Comparison of ENCODE assay signal across 18 cellular contexts in the genomic region with DNA sequence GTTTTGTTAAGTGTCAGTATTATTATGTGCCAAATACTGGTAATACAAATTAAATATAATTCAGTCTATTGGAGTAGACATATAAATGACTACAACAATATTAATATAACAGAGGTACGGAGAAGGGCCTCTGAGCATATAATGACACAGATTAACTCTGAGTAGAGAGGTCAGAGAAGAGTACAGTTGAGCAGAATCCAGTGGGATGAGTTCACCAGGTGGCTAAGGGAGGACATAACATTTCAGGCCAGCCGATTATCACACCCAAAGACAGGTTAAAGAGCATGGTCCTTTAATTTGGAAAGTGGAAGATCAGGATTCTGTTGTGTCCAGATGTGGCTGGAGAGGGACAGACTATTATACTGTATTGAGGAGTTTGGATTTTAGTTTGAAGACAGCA. TPM values are rescaled to one million over a fixed set of nuclear protein-coding genes. Genes with fewer than 3 reads are reported as not detected.
DNase-seq lines count a peak whose midpoint lies in the region; ATAC-seq and TF ChIP-seq lines count a peak whose summit lies in the region.
"Had no signal": no experiment of that assay in that cellular context is flagged by ENCODE, and none has a peak within 500 bp of the region (broad histone marks: within the 10 kb centered on the region; RNA-seq: fewer than 3 reads in every experiment).

No MANE protein-coding gene starts in this region.

- H3K4me3 ChIP-seq in hepatocyte, result no peak overlapping the region

- POLR2A ChIA-PET in activated CD4-positive, alpha-beta T cell treated with anti-CD3 and anti-CD28 coated beads for 36 hours (lab: Charles Lee), result no interaction called here
- POLR2A ChIA-PET in T-cell (lab: Charles Lee), result no interaction called here

- DNase-seq in activated CD4-positive, alpha-beta T cell treated with anti-CD3 and anti-CD28 coated beads for 36 hours, result no peak
- DNase-seq in activated CD4-positive, alpha-beta T cell treated with anti-CD3 and anti-CD28 coated beads, Interleukin-2, amount 50 U/mL, for 4 hours, result no peak
- DNase-seq in T-helper 17 cell (no peak), hepatocyte (ENCODE audit: low spot score) (no peak), NCI-H2196 treated with DMSO at 0.1 percent for 48 hours (lab: John Stamatoyannopoulos, UW; ENCODE audit: unreplicated experiment) (no peak), NCI-H187 (lab: John Stamatoyannopoulos, UW) (no peak), T-cell (no peak)
- DNase-seq in natural killer cell treated with Interleukin-12 subunit alpha and Interleukin-12 subunit beta and Interleukin-15 and Interleukin-18, amount 100 ng/mL, for 72 hours (ENCODE audit: low spot score), result no peak
- DNase-seq: C1 segment of cervical spinal cord; DMS79; HCEC 1CT; NCI-H1436 treated with DMSO at 0.1 percent for 48 hours; NCI-H226; NCI-H526 treated with DMSO at 0.1 percent for 48 hours; NK-92 treated with Interleukin-12 subunit alpha and Interleukin-12 subunit beta, amount 100 ng/mL, for 24 hours; OCI-M1 had no signal

- peak overlapping the region; percentile 49 for H3K27ac ChIP-seq in hepatocyte
- H3K27ac ChIP-seq: 22Rv1, RWPE1 had no signal

- no peak overlapping the region for H2AFZ ChIP-seq in hepatocyte

- peak overlapping the region; percentile 23 for H3K4me2 ChIP-seq in hepatocyte

- H3K9me3 Mint-ChIP-seq in activated CD4-positive, alpha-beta T cell treated with anti-CD3 and anti-CD28 coated beads for 36 hours (ENCODE audit: low read depth), result no peaks in the 10 kb centered on the region
- no peaks in the 10 kb centered on the region for H3K9me3 Mint-ChIP-seq in natural killer cell treated with Interleukin-12 subunit alpha and Interleukin-12 subunit beta and Interleukin-15 and Interleukin-18, amount 100 ng/mL, for 72 hours
- no peaks in the 10 kb centered on the region for H3K9me3 Mint-ChIP-seq in T-cell

- CTCF ChIA-PET in activated CD4-positive, alpha-beta T cell treated with anti-CD3 and anti-CD28 coated beads for 36 hours (lab: Charles Lee), result interaction anchor here (2.5 to 7.0 kb wide), 3 partner anchors 10 to 132 kb away, joined by 10 to 62 read pairs (median 56); no protein-coding TSS in a partner anchor
- CTCF ChIA-PET in T-cell (lab: Charles Lee), result no interaction called here

- H3K27me3 Mint-ChIP-seq in activated CD4-positive, alpha-beta T cell treated with anti-CD3 and anti-CD28 coated beads for 36 hours, result no peaks in the 10 kb centered on the region
- H3K27me3 Mint-ChIP-seq in T-helper 17 cell (no peaks in the 10 kb centered on the region), T-cell (no peaks in the 10 kb centered on the region)
- H3K27me3 Mint-ChIP-seq in natural killer cell treated with Interleukin-12 subunit alpha and Interleukin-12 subunit beta and Interleukin-15 and Interleukin-18, amount 100 ng/mL, for 72 hours, result no peaks in the 10 kb centered on the region

- peaks cover 99% of the 10 kb centered on the region for H3K79me2 ChIP-seq in hepatocyte

- H4K20me1 ChIP-seq in hepatocyte (ENCODE audit: insufficient read depth, poor library complexity, severe bottlenecking), result peaks cover 50% of the 10 kb centered on the region

- 94% methylated on average over 2 of the region's 2 CpGs for WGBS in hepatocyte (ENCODE audit: low lambda C conversion rate, missing lambda C conversion rate)

- intact Hi-C loops in activated CD4-positive, alpha-beta T cell treated with anti-CD3 and anti-CD28 coated beads for 36 hours (cut with DNase I, micrococcal nuclease), result no loop called here

- no peaks in the 10 kb centered on the region for H3K9me3 ChIP-seq in T-helper 17 cell (ENCODE audit: control insufficient read depth, low read length, poor library complexity, severe bottlenecking)
- no peaks in the 10 kb centered on the region for H3K9me3 ChIP-seq in hepatocyte (ENCODE audit: low read depth)

- peaks cover 5% of the 10 kb centered on the region for H3K36me3 Mint-ChIP-seq in activated CD4-positive, alpha-beta T cell treated with anti-CD3 and anti-CD28 coated beads for 36 hours (ENCODE audit: low read depth)
- no peaks in the 10 kb centered on the region for H3K36me3 Mint-ChIP-seq in T-helper 17 cell (ENCODE audit: low read depth)
- H3K36me3 Mint-ChIP-seq in natural killer cell treated with Interleukin-12 subunit alpha and Interleukin-12 subunit beta and Interleukin-15 and Interleukin-18, amount 100 ng/mL, for 72 hours, result no peaks in the 10 kb centered on the region
- H3K36me3 Mint-ChIP-seq in T-cell, result no peaks in the 10 kb centered on the region

- H3K4me1 Mint-ChIP-seq in activated CD4-positive, alpha-beta T cell treated with anti-CD3 and anti-CD28 coated beads for 36 hours, result peaks cover 78% of the 10 kb centered on the region
- H3K4me1 Mint-ChIP-seq in T-helper 17 cell, result peaks cover 52% of the 10 kb centered on the region
- peaks cover 45 to 62% of the 10 kb centered on the region in 2 donors for H3K4me1 Mint-ChIP-seq in natural killer cell treated with Interleukin-12 subunit alpha and Interleukin-12 subunit beta and Interleukin-15 and Interleukin-18, amount 100 ng/mL, for 72 hours (ENCODE audit: low read depth in 2 of 2)
- H3K4me1 Mint-ChIP-seq in T-cell, result peaks cover 76 to 86% (median 85%) of the 10 kb centered on the region in 3 donors

- no peak for TF ChIP-seq CTCF in hepatocyte (IDR thresholded peaks at IDR 0.05; ENCODE audit: poor library complexity)

- peaks cover 5% of the 10 kb centered on the region for H3K4me1 ChIP-seq in hepatocyte (ENCODE audit: insufficient read depth)

- no peaks in the 10 kb centered on the region for H3K27me3 ChIP-seq in hepatocyte

- no peaks in the 10 kb centered on the region for H3K36me3 ChIP-seq in hepatocyte (replicated peaks; ENCODE audit: insufficient read depth, low read depth)

- no peak overlapping the region for H3K4me3 Mint-ChIP-seq in activated CD4-positive, alpha-beta T cell treated with anti-CD3 and anti-CD28 coated beads for 36 hours
- H3K4me3 Mint-ChIP-seq in T-helper 17 cell (peak overlapping the region; percentile 68), T-cell (peak overlapping the region in 1 of 3 donors; percentile 15)
- H3K4me3 Mint-ChIP-seq in natural killer cell treated with Interleukin-12 subunit alpha and Interleukin-12 subunit beta and Interleukin-15 and Interleukin-18, amount 100 ng/mL, for 72 hours, result no peak overlapping the region

- no peak for ATAC-seq in activated CD4-positive, alpha-beta T cell treated with anti-CD3 and anti-CD28 coated beads for 36 hours
- ATAC-seq in T-helper 17 cell (no peak), T-cell (replicated peaks in 1 of 4) (no peak)
- no peak for ATAC-seq in natural killer cell treated with Interleukin-12 subunit alpha and Interleukin-12 subunit beta and Interleukin-15 and Interleukin-18, amount 100 ng/mL, for 72 hours

- H3K9me2 ChIP-seq in hepatocyte (replicated peaks; ENCODE audit: insufficient read depth), result no peaks in the 10 kb centered on the region

- peak overlapping the region; percentile 6 for H3K27ac Mint-ChIP-seq in activated CD4-positive, alpha-beta T cell treated with anti-CD3 and anti-CD28 coated beads for 36 hours
- H3K27ac Mint-ChIP-seq in T-helper 17 cell, result peak overlapping the region; percentile 79
- H3K27ac Mint-ChIP-seq in natural killer cell treated with Interleukin-12 subunit alpha and Interleukin-12 subunit beta and Interleukin-15 and Interleukin-18, amount 100 ng/mL, for 72 hours, result peak overlapping the region; percentile 19 to 58
- no peak overlapping the region for H3K27ac Mint-ChIP-seq in T-cell

RNA-seq across cellular contexts. Expression of a gene that starts 11.3 kb away (rescaled TPM):
- 10 to 100 TPM; 68.4 to 81.2 TPM for total RNA-seq in activated CD4-positive, alpha-beta T cell treated with anti-CD3 and anti-CD28 coated beads for 36 hours
- 100 to 1,000 TPM in 1 of 2 donors, 10 to 100 TPM in 1; 94.5 to 101 TPM for total RNA-seq in T-helper 17 cell
- total RNA-seq in hepatocyte, result 33.3 and 35.9 TPM in 2 replicates
- polyA plus RNA-seq in hepatocyte, result 13.1 and 15.1 TPM in 2 replicates
- 100 to 1,000 TPM in 1 of 2 donors, 10 to 100 TPM in 1; 91.9 to 131 TPM for total RNA-seq in natural killer cell treated with Interleukin-12 subunit alpha and Interleukin-12 subunit beta and Interleukin-15 and Interleukin-18, amount 100 ng/mL, for 72 hours
- 100 to 1,000 TPM; 111 to 144 (median 116) TPM for total RNA-seq in T-cell

Comparison
In these comparisons a context has a peak if more than half of its experiments do, and no peak if none do; other contexts are left out.
1. H3K27ac Mint-ChIP-seq: peak in activated CD4-positive, alpha-beta T cell treated with anti-CD3 and anti-CD28 coated beads for 36 hours (single experiment), T-helper 17 cell (single experiment) and natural killer cell treated with Interleukin-12 subunit alpha and Interleukin-12 subunit beta and Interleukin-15 and Interleukin-18, amount 100 ng/mL, for 72 hours (2 of 2); none in T-cell (0 of 2).